In the genomic region with DNA sequence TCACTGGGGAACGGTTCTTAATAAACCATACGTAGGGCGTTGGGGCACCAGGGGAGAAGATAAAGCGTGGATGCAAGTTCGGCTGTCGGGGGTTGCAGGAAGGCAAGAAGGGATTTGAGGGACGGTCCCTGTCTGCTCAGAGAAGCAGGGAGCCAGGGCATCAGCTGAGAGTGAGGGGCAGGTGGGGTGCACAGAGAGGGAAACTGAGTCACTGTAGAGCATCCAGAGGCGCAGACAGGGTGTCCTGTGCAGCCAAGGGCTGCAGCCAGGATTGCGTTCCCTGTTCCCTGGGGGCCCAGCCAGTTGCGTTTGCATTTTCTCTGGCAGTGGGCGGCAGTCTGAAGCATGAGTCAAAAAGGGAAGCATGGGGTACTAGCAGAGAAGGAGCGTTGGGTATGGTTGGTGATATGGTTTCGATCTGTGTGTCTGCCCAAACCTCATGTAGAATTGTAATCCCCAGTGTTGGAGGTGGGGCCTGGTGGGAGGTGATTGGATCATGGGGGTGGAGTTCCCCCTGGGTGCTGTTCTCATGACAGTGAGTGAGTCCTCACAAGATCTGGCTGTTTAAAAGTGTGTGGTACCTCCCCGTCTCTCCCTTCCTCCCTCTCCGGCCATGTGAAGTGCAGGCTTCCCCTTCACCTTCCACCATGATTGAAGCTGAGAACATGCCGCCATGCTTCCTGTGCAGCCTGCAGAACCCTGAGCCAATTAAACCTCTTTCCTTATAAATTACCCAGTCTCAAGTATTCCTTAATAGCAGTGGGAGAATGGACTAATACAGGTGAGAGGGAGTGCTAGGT, we compare ENCODE assay signal across 12 cellular contexts.
DNase-seq lines count a peak whose midpoint lies in the region; ATAC-seq and TF ChIP-seq lines count a peak whose summit lies in the region.
"Had no signal": no experiment of that assay in that cellular context is flagged by ENCODE, and none has a peak within 500 bp of the region (broad histone marks: within the 10 kb centered on the region; RNA-seq: fewer than 3 reads in every experiment).

No MANE protein-coding gene starts in this region.

- H3K36me3 Mint-ChIP-seq in activated CD8-positive, alpha-beta T cell treated with anti-CD3 and anti-CD28 coated beads for 36 hours (ENCODE audit: low read depth), result no peaks in the 10 kb centered on the region
- H3K36me3 Mint-ChIP-seq in activated CD8-positive, alpha-beta T cell treated with anti-CD3 and anti-CD28 coated beads, Interleukin-2, amount 10 ng/mL, durations not matched to agents 7 days and 5 days (ENCODE audit: low read depth), result no peaks in the 10 kb centered on the region
- H3K36me3 Mint-ChIP-seq in activated T-cell treated with anti-CD3 and anti-CD28 coated beads, Interleukin-2, amount 50 U/mL, for 24 hours (ENCODE audit: low read depth), result no peaks in the 10 kb centered on the region

- H3K27ac Mint-ChIP-seq in activated CD8-positive, alpha-beta T cell treated with anti-CD3 and anti-CD28 coated beads for 36 hours, result no peak overlapping the region
- H3K27ac Mint-ChIP-seq in activated CD8-positive, alpha-beta T cell treated with anti-CD3 and anti-CD28 coated beads, Interleukin-2, amount 10 ng/mL, durations not matched to agents 7 days and 5 days, result no peak overlapping the region
- H3K27ac Mint-ChIP-seq in activated T-cell treated with anti-CD3 and anti-CD28 coated beads, Interleukin-2, amount 50 U/mL, for 24 hours, result no peak overlapping the region
- H3K27ac Mint-ChIP-seq: activated T-helper 1 cell treated with anti-CD3 and anti-CD28 coated beads, Interleukin-12 subunit alpha, Interleukin-12 subunit beta, Interleukin-2, Interleukin-4 antibody, amounts not matched to agents 30 ng/mL and 10 ng/mL and 1 ng/mL, durations not matched to agents 14 hours and 24 hours and 36 hours had no signal

- no peak overlapping the region for H2AFZ ChIP-seq in OCI-LY7 (ENCODE audit: low read length)

- no peak overlapping the region for H3K4me3 ChIP-seq in OCI-LY7 (ENCODE audit: low read depth, low read length, poor library complexity, severe bottlenecking)
- H3K4me3 ChIP-seq: mucosa of descending colon, tibial nerve had no signal

- H3K9me3 Mint-ChIP-seq in activated CD8-positive, alpha-beta T cell treated with anti-CD3 and anti-CD28 coated beads for 36 hours, result no peaks in the 10 kb centered on the region
- no peaks in the 10 kb centered on the region for H3K9me3 Mint-ChIP-seq in activated CD8-positive, alpha-beta T cell treated with anti-CD3 and anti-CD28 coated beads, Interleukin-2, amount 10 ng/mL, durations not matched to agents 7 days and 5 days (ENCODE audit: insufficient read depth)
- H3K9me3 Mint-ChIP-seq in activated T-cell treated with anti-CD3 and anti-CD28 coated beads, Interleukin-2, amount 50 U/mL, for 24 hours, result no peaks in the 10 kb centered on the region
- H3K9me3 Mint-ChIP-seq: activated T-helper 1 cell treated with anti-CD3 and anti-CD28 coated beads, Interleukin-12 subunit alpha, Interleukin-12 subunit beta, Interleukin-2, Interleukin-4 antibody, amounts not matched to agents 30 ng/mL and 10 ng/mL and 1 ng/mL, durations not matched to agents 14 hours and 24 hours and 36 hours had no signal

- H3K9me3 ChIP-seq in OCI-LY7 (ENCODE audit: low read length), result no peaks in the 10 kb centered on the region
- H3K9me3 ChIP-seq: mucosa of descending colon, tibial nerve had no signal

- intact Hi-C loops in activated CD8-positive, alpha-beta T cell treated with anti-CD3 and anti-CD28 coated beads for 36 hours (cut with micrococcal nuclease), result no loop called here
- intact Hi-C loops in posterior vena cava (cut with DNase I), result no loop called here
- intact Hi-C loops in OCI-LY7 (cut with micrococcal nuclease; ENCODE audit: unreplicated experiment), result no loop called here

- no peaks in the 10 kb centered on the region for H3K4me1 ChIP-seq in OCI-LY7 (ENCODE audit: insufficient read depth, low read length, poor library complexity, severe bottlenecking)

- no TSS peak for BruUV-seq in OCI-LY7 (replicated peaks; lab: Mats Ljungman, UMichigan)

- H3K27me3 Mint-ChIP-seq in activated CD8-positive, alpha-beta T cell treated with anti-CD3 and anti-CD28 coated beads for 36 hours, result peaks cover 3% of the 10 kb centered on the region
- H3K27me3 Mint-ChIP-seq in activated CD8-positive, alpha-beta T cell treated with anti-CD3 and anti-CD28 coated beads, Interleukin-2, amount 10 ng/mL, durations not matched to agents 7 days and 5 days (ENCODE audit: low read depth), result peaks cover 2% of the 10 kb centered on the region
- H3K27me3 Mint-ChIP-seq in activated T-cell treated with anti-CD3 and anti-CD28 coated beads, Interleukin-2, amount 50 U/mL, for 24 hours, result peaks cover 15% of the 10 kb centered on the region

- no peaks in the 10 kb centered on the region for H4K20me1 ChIP-seq in OCI-LY7 (ENCODE audit: insufficient read depth, low read length)

- ATAC-seq in activated CD8-positive, alpha-beta T cell treated with anti-CD3 and anti-CD28 coated beads for 36 hours, result peak; percentile 62
- no peak for ATAC-seq in activated CD8-positive, alpha-beta T cell treated with anti-CD3 and anti-CD28 coated beads, Interleukin-2, amount 10 ng/mL, durations not matched to agents 7 days and 5 days
- peak; percentile 56 for ATAC-seq in GM18868 (IDR thresholded peaks at IDR 0.05; ENCODE audit: unreplicated experiment)
- ATAC-seq in GM21786 (IDR thresholded peaks at IDR 0.05; ENCODE audit: unreplicated experiment), result no peak
- ATAC-seq: mucosa of descending colon had no signal

- no peak overlapping the region for H3K4me3 Mint-ChIP-seq in activated CD8-positive, alpha-beta T cell treated with anti-CD3 and anti-CD28 coated beads for 36 hours
- no peak overlapping the region for H3K4me3 Mint-ChIP-seq in activated CD8-positive, alpha-beta T cell treated with anti-CD3 and anti-CD28 coated beads, Interleukin-2, amount 10 ng/mL, durations not matched to agents 7 days and 5 days
- H3K4me3 Mint-ChIP-seq in activated T-cell treated with anti-CD3 and anti-CD28 coated beads, Interleukin-2, amount 50 U/mL, for 24 hours, result no peak overlapping the region
- H3K4me3 Mint-ChIP-seq: activated T-helper 1 cell treated with anti-CD3 and anti-CD28 coated beads, Interleukin-12 subunit alpha, Interleukin-12 subunit beta, Interleukin-2, Interleukin-4 antibody, amounts not matched to agents 30 ng/mL and 10 ng/mL and 1 ng/mL, durations not matched to agents 14 hours and 24 hours and 36 hours had no signal

- CTCF ChIA-PET in activated CD8-positive, alpha-beta T cell treated with anti-CD3 and anti-CD28 coated beads for 36 hours (lab: Charles Lee), result no interaction called here
- CTCF ChIA-PET in activated CD8-positive, alpha-beta T cell treated with anti-CD3 and anti-CD28 coated beads, Interleukin-2, amount 10 ng/mL, durations not matched to agents 7 days and 5 days (lab: Charles Lee), result no interaction called here
- CTCF ChIA-PET in OCI-LY7 (lab: Charles Lee; ENCODE audit: unreplicated experiment), result no interaction called here

- no peaks in the 10 kb centered on the region for H3K36me3 ChIP-seq in OCI-LY7 (ENCODE audit: insufficient read depth, low read length)
- H3K36me3 ChIP-seq: tibial nerve had no signal

- H3K4me2 ChIP-seq in OCI-LY7 (ENCODE audit: low read length), result no peak overlapping the region

- H3K79me2 ChIP-seq in OCI-LY7 (ENCODE audit: insufficient read depth, low read depth, low read length), result no peaks in the 10 kb centered on the region

- DNase-seq in activated CD8-positive, alpha-beta T cell treated with anti-CD3 and anti-CD28 coated beads for 36 hours, result peak; percentile 34
- DNase-seq in activated CD8-positive, alpha-beta T cell treated with anti-CD3 and anti-CD28 coated beads, Interleukin-2, amount 10 ng/mL, durations not matched to agents 7 days and 5 days, result no peak
- peak; percentile 27 for DNase-seq in activated T-cell treated with anti-CD3 and anti-CD28 coated beads, Interleukin-2, amount 50 U/mL, for 24 hours
- peak; percentile 29 for DNase-seq in posterior vena cava (ENCODE audit: low spot score)
- DNase-seq in OCI-LY7 (ENCODE audit: low spot score), result no peak
- DNase-seq in DMS153 treated with DMSO at 0.1 percent for 48 hours (lab: John Stamatoyannopoulos, UW; ENCODE audit: unreplicated experiment), result no peak
- DNase-seq: EL had no signal

- H3K27ac ChIP-seq in OCI-LY7 (ENCODE audit: low read depth, low read length, poor library complexity, severe bottlenecking), result no peak overlapping the region
- H3K27ac ChIP-seq: tibial nerve had no signal

- POLR2A ChIA-PET in activated CD8-positive, alpha-beta T cell treated with anti-CD3 and anti-CD28 coated beads for 36 hours (lab: Charles Lee), result no interaction called here
- POLR2A ChIA-PET in activated CD8-positive, alpha-beta T cell treated with anti-CD3 and anti-CD28 coated beads, Interleukin-2, amount 10 ng/mL, durations not matched to agents 7 days and 5 days (lab: Charles Lee), result no interaction called here
- POLR2A ChIA-PET in OCI-LY7 (lab: Charles Lee), result no interaction called here

- H3K4me1 Mint-ChIP-seq in activated CD8-positive, alpha-beta T cell treated with anti-CD3 and anti-CD28 coated beads for 36 hours (ENCODE audit: low read depth), result no peaks in the 10 kb centered on the region
- no peaks in the 10 kb centered on the region for H3K4me1 Mint-ChIP-seq in activated CD8-positive, alpha-beta T cell treated with anti-CD3 and anti-CD28 coated beads, Interleukin-2, amount 10 ng/mL, durations not matched to agents 7 days and 5 days (ENCODE audit: low read depth)
- H3K4me1 Mint-ChIP-seq in activated T-cell treated with anti-CD3 and anti-CD28 coated beads, Interleukin-2, amount 50 U/mL, for 24 hours (ENCODE audit: low read depth), result no peaks in the 10 kb centered on the region

- no peak for TF ChIP-seq CTCF in activated CD8-positive, alpha-beta T cell treated with anti-CD3 and anti-CD28 coated beads for 36 hours (IDR thresholded peaks at IDR 0.05)
- no peak for TF ChIP-seq CTCF in OCI-LY7 (conservative IDR thresholded peaks at IDR 0.05; ENCODE audit: low read length)

- no peaks in the 10 kb centered on the region for H3K9me2 ChIP-seq in OCI-LY7 (ENCODE audit: insufficient read depth, low read length)

Comparison
In these comparisons a context has a peak if more than half of its experiments do, and no peak if none do; other contexts are left out.
1. ATAC-seq: peak in activated CD8-positive, alpha-beta T cell treated with anti-CD3 and anti-CD28 coated beads for 36 hours (single experiment) and GM18868 (single experiment); none in activated CD8-positive, alpha-beta T cell treated with anti-CD3 and anti-CD28 coated beads, Interleukin-2, amount 10 ng/mL, durations not matched to agents 7 days and 5 days (single experiment) and GM21786 (single experiment).
2. DNase-seq: peak in activated CD8-positive, alpha-beta T cell treated with anti-CD3 and anti-CD28 coated beads for 36 hours (single experiment), activated T-cell treated with anti-CD3 and anti-CD28 coated beads, Interleukin-2, amount 50 U/mL, for 24 hours (single experiment) and posterior vena cava (single experiment); none in activated CD8-positive, alpha-beta T cell treated with anti-CD3 and anti-CD28 coated beads, Interleukin-2, amount 10 ng/mL, durations not matched to agents 7 days and 5 days (single experiment), OCI-LY7 (single experiment) and DMS153 treated with DMSO at 0.1 percent for 48 hours (single experiment).